ENCODE assay signal across 9 cellular contexts in the genomic region with DNA sequence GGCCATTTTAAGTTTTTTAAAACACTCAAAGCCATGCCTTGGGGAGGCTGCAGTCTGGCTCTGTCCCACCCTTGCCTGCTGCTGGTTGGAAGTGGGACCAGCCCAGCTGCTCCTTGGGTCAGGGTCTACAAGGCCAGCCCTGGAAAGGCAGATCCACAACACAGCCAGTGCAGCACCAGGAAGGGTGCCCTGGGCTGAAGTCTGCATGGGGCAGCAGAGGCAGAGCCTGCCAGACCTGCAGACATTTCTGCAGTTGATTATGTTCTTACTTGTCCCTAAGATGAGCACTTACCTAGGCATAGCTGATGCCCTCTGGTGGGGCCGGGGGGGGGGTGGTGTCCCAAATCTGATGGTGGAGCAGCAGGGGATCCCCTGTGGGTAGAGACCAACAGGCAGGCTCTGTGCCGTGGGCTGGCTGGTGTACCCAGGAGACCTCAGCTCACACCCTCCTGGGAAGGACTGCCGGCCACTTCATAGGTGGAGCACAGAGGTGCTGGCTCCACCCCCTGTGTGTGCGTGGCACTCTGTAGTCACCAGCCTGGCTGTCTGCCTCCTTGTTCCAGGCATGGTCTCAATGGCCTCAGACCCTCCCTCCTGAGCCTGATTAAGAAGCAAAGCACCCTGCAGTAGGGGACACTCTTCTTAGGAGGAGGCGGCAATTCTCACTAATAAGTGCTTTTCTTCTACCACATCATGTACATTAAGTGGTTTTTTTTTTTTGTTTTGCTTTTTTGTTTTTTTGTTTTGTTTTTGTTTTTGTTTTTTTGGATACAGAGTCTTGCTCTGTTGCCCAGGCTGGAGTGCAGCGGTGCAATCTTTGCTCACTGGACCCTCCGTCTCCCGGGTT.
DNase-seq lines count a peak whose midpoint lies in the region; ATAC-seq, FAIRE-seq and TF ChIP-seq lines count a peak whose summit lies in the region.
"Had no signal": no experiment of that assay in that cellular context is flagged by ENCODE, and none has a peak within 500 bp of the region (broad histone marks: within the 10 kb centered on the region; RNA-seq: fewer than 3 reads in every experiment).

No MANE protein-coding gene starts in this region.

- no peaks in the 10 kb centered on the region for H3K9me3 ChIP-seq in A549
- H3K9me3 ChIP-seq in adrenal gland (replicated peaks in 1 of 3), result no peaks in the 10 kb centered on the region

- no peaks in the 10 kb centered on the region for H3K36me3 ChIP-seq in adrenal gland (replicated peaks in 1 of 2)

- peak overlapping the region; percentile 59 for H3K4me2 ChIP-seq in A549

- 50% methylated on average over 8 of the region's 8 CpGs for WGBS in A549 (ENCODE audit: missing lambda C conversion rate)
- WGBS in adrenal gland, 4 donors, result 69 to 82% (median 73%) methylated on average over 5 to 8 of the region's 8 CpGs

- TF ChIP-seq CTCF in A549 (IDR thresholded peaks at IDR 0.05) (no peak), adrenal gland (IDR thresholded peaks at IDR 0.05) (no peak)

- no peak overlapping the region for H3K4me3 ChIP-seq in A549
- H3K4me3 ChIP-seq in adrenal gland, result no peak overlapping the region

- H3K4me1 ChIP-seq in A549, result peaks cover 7% of the 10 kb centered on the region; the same call in 1 of the 3 replicates
- peaks cover 0 to 5% of the 10 kb centered on the region in 2 donors for H3K4me1 ChIP-seq in adrenal gland (replicated peaks in 1 of 2)

- H3K27ac ChIP-seq in A549, result peak overlapping the region; percentile 27 to 56; a peak in 4 of 6 replicates
- H3K27ac ChIP-seq in adrenal gland, result no peak overlapping the region

- no peak for TF ChIP-seq RAD21 in A549 (conservative IDR thresholded peaks at IDR 0.05 in 1 of 2, IDR thresholded peaks at IDR 0.05 in 1 of 2)

- H3K27me3 ChIP-seq in adrenal gland, result no peaks in the 10 kb centered on the region

- ATAC-seq in A549 (peak; percentile 89 to 93), GM18907 (IDR thresholded peaks at IDR 0.05; ENCODE audit: unreplicated experiment) (peak; percentile 65), HG02885 (IDR thresholded peaks at IDR 0.05; ENCODE audit: poor library complexity, unreplicated experiment) (peak; percentile 63)

- intact Hi-C loops in adrenal gland (cut with DNase I), result no loop called here

- FAIRE-seq in A549 (lab: Jason Lieb, UNC), result no peak
- FAIRE-seq: G401.6 had no signal

- DNase-seq in A549 (ENCODE audit: low read depth in 1 of 2, low spot score in 1 of 2) (peak; percentile 47 to 55), SW480 (ENCODE audit: low spot score) (peak; percentile 29), adrenal gland (no peak)
- no peak for DNase-seq in activated CD8-positive, alpha-beta memory T cell treated with anti-CD3 and anti-CD28 coated beads, Interleukin-2, amount 50 U/mL, for 48 hours
- DNase-seq in stimulated activated CD4-positive, alpha-beta T cell treated with anti-CD3 and anti-CD28 coated beads, Interleukin-2, amount 100 ng/mL, for 24 hours, result no peak
- DNase-seq in stimulated activated naive CD4-positive, alpha-beta T cell treated with Interleukin-2 at 50 U/mL for 16 hours (lab: John Stamatoyannopoulos, UW), result no peak

- TF ChIP-seq EP300 in A549 (IDR thresholded peaks at IDR 0.05), result no peak

- CTCF ChIA-PET in A549 (lab: Yijun Ruan, JAX), result interaction anchor here (1.3 to 1.4 kb wide), 3 partner anchors 29 to 206 kb away, joined by 3 to 4 read pairs (median 4); no protein-coding TSS in a partner anchor

- POLR2A ChIA-PET in A549 (lab: Yijun Ruan, JAX), result no interaction called here

- TF ChIP-seq POLR2A in A549 (IDR thresholded peaks at IDR 0.05; ENCODE audit: low read length) (no peak), adrenal gland (IDR thresholded peaks at IDR 0.05) (no peak)

TF ChIP-seq in A549, 52 proteins besides CTCF, POLR2A, EP300 and RAD21:
- TF ChIP-seq POLR2AphosphoS2 (conservative IDR thresholded peaks at IDR 0.05; ENCODE audit: low read length) (no peak), ZC3H11A (IDR thresholded peaks at IDR 0.05) (no peak), JUNB (IDR thresholded peaks at IDR 0.05) (no peak), FOSL2 (IDR thresholded peaks at IDR 0.05) (no peak), FOSL2 (CRISPR knock-in tag; IDR thresholded peaks at IDR 0.05) (no peak), HDAC2 (IDR thresholded peaks at IDR 0.05) (no peak), JUN (IDR thresholded peaks at IDR 0.05) (no peak)
- TF ChIP-seq, protein P1, sequence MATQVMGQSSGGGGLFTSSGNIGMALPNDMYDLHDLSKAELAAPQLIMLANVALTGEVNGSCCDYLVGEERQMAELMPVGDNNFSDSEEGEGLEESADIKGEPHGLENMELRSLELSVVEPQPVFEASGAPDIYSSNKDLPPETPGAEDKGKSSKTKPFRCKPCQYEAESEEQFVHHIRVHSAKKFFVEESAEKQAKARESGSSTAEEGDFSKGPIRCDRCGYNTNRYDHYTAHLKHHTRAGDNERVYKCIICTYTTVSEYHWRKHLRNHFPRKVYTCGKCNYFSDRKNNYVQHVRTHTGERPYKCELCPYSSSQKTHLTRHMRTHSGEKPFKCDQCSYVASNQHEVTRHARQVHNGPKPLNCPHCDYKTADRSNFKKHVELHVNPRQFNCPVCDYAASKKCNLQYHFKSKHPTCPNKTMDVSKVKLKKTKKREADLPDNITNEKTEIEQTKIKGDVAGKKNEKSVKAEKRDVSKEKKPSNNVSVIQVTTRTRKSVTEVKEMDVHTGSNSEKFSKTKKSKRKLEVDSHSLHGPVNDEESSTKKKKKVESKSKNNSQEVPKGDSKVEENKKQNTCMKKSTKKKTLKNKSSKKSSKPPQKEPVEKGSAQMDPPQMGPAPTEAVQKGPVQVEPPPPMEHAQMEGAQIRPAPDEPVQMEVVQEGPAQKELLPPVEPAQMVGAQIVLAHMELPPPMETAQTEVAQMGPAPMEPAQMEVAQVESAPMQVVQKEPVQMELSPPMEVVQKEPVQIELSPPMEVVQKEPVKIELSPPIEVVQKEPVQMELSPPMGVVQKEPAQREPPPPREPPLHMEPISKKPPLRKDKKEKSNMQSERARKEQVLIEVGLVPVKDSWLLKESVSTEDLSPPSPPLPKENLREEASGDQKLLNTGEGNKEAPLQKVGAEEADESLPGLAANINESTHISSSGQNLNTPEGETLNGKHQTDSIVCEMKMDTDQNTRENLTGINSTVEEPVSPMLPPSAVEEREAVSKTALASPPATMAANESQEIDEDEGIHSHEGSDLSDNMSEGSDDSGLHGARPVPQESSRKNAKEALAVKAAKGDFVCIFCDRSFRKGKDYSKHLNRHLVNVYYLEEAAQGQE (IDR thresholded peaks at IDR 0.05), result no peak
- TF ChIP-seq, protein P2, sequence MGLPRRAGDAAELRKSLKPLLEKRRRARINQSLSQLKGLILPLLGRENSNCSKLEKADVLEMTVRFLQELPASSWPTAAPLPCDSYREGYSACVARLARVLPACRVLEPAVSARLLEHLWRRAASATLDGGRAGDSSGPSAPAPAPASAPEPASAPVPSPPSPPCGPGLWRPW (IDR thresholded peaks at IDR 0.05), result no peak
- TF ChIP-seq, protein P3, sequence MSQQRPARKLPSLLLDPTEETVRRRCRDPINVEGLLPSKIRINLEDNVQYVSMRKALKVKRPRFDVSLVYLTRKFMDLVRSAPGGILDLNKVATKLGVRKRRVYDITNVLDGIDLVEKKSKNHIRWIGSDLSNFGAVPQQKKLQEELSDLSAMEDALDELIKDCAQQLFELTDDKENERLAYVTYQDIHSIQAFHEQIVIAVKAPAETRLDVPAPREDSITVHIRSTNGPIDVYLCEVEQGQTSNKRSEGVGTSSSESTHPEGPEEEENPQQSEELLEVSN (IDR thresholded peaks at IDR 0.05; ENCODE audit: borderline replicate concordance, low read depth), result no peak
- TF ChIP-seq, protein P4, sequence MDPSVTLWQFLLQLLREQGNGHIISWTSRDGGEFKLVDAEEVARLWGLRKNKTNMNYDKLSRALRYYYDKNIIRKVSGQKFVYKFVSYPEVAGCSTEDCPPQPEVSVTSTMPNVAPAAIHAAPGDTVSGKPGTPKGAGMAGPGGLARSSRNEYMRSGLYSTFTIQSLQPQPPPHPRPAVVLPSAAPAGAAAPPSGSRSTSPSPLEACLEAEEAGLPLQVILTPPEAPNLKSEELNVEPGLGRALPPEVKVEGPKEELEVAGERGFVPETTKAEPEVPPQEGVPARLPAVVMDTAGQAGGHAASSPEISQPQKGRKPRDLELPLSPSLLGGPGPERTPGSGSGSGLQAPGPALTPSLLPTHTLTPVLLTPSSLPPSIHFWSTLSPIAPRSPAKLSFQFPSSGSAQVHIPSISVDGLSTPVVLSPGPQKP (IDR thresholded peaks at IDR 0.05; ENCODE audit: low read depth, low read length), result no peak

Comparison
In these comparisons a context has a peak if more than half of its experiments do, and no peak if none do; other contexts are left out.
1. DNase-seq: peak in A549 (2 of 2) and SW480 (single experiment); none in activated CD8-positive, alpha-beta memory T cell treated with anti-CD3 and anti-CD28 coated beads, Interleukin-2, amount 50 U/mL, for 48 hours (single experiment), adrenal gland (0 of 7), stimulated activated CD4-positive, alpha-beta T cell treated with anti-CD3 and anti-CD28 coated beads, Interleukin-2, amount 100 ng/mL, for 24 hours (0 of 2) and stimulated activated naive CD4-positive, alpha-beta T cell treated with Interleukin-2 at 50 U/mL for 16 hours (single experiment).
2. H3K27ac ChIP-seq: peak in A549 (2 of 2); none in adrenal gland (0 of 5).
3. Peak in every context shown above with its lines, with median percentiles within 50 percentile points of each other: ATAC-seq.